In genomic region chr3:14402304-14402811, GRCh38 we compare ENCODE assay signal across 8 cellular contexts. TPM values are rescaled to one million over a fixed set of nuclear protein-coding genes. Genes with fewer than 3 reads are reported as not detected.
DNase-seq lines count a peak whose midpoint lies in the region; ATAC-seq and TF ChIP-seq lines count a peak whose summit lies in the region.

Gene SLC6A6 (plus strand): TSS chr3:14402606. CDS start chr3:14443635, 41,029 bp downstream.

- no peaks in the 10 kb centered on the region for H3K9me3 Mint-ChIP-seq in progenitor cell of endocrine pancreas (ENCODE audit: low read depth)

- ATAC-seq in HG02852 (IDR thresholded peaks at IDR 0.05; ENCODE audit: unreplicated experiment) (peak; percentile 75), left cardiac atrium (peak; percentile 85 to 90), upper lobe of right lung (peak; percentile 90)

- H3K27me3 Mint-ChIP-seq in progenitor cell of endocrine pancreas = peaks cover 12% of the 10 kb centered on the region

- no peaks in the 10 kb centered on the region for H3K27me3 ChIP-seq in upper lobe of right lung

- H3K4me1 ChIP-seq in upper lobe of right lung = peaks cover 33% of the 10 kb centered on the region

- peak; percentile 39 for TF ChIP-seq CTCF in GM13976 (IDR thresholded peaks at IDR 0.05; ENCODE audit: borderline replicate concordance, control extremely low read depth, extremely low read depth, insufficient read depth, missing control alignments)
- TF ChIP-seq CTCF in progenitor cell of endocrine pancreas (IDR thresholded peaks at IDR 0.05; ENCODE audit: unreplicated experiment) = peak; percentile 56
- TF ChIP-seq CTCF in upper lobe of right lung (IDR thresholded peaks at IDR 0.05) = peak; percentile 45

- no peaks in the 10 kb centered on the region for H3K9me3 ChIP-seq in upper lobe of right lung

- H3K4me3 ChIP-seq in upper lobe of right lung = peak within 1 kb of the TSS; percentile 76

- peak within 1 kb of the TSS; percentile 92 for H3K4me3 Mint-ChIP-seq in progenitor cell of endocrine pancreas (ENCODE audit: low read depth)

- no peaks in the 10 kb centered on the region for H3K36me3 ChIP-seq in upper lobe of right lung

- peaks cover 27% of the 10 kb centered on the region for H3K4me1 Mint-ChIP-seq in progenitor cell of endocrine pancreas (ENCODE audit: low read depth)

- DNase-seq in GM13976 (ENCODE audit: low spot score) = peak; percentile 94
- DNase-seq in NCI-H146 (lab: John Stamatoyannopoulos, UW) = peak; percentile 93
- DNase-seq in T-helper 1 cell = peak; percentile 90 to 96 (median 94)
- DNase-seq in amniotic epithelial cell (ENCODE audit: low read depth) = peak; percentile 95
- DNase-seq in left cardiac atrium = peak; percentile 97
- DNase-seq in progenitor cell of endocrine pancreas (ENCODE audit: low spot score, unreplicated experiment) = peak; percentile 91
- DNase-seq in upper lobe of right lung = peak; percentile 98

- in situ Hi-C loops in GM13976 (cut with MboI; ENCODE audit: low sequenced_read_pairs, unreplicated experiment) = no loop called here

- H3K27ac ChIP-seq in upper lobe of right lung = peak within 1 kb of the TSS; percentile 88

- H3K36me3 Mint-ChIP-seq in progenitor cell of endocrine pancreas (ENCODE audit: insufficient read depth) = no peaks in the 10 kb centered on the region

- peak within 1 kb of the TSS; percentile 96 for H3K27ac Mint-ChIP-seq in progenitor cell of endocrine pancreas

- intact Hi-C loops in left cardiac atrium (cut with DNase I) = no loop called here
- intact Hi-C loops in upper lobe of right lung (cut with DNase I) = loop anchor here (10.0 kb wide), 1 partner anchor 62 kb away; no protein-coding TSS in a partner anchor

RNA-seq across cellular contexts. Expression of gene SLC6A6, which starts in this region (rescaled TPM):
- total RNA-seq in left cardiac atrium = 100 to 1,000 TPM in 1 of 2 donors, 10 to 100 TPM in 1; 24.4 to 180 TPM
- 23.8 and 28.1 TPM in 2 replicates for total RNA-seq in progenitor cell of endocrine pancreas
- total RNA-seq in upper lobe of right lung = 54.3 TPM

Comparison
In these comparisons a context has a peak if more than half of its experiments do, and no peak if none do; other contexts are left out.
1. Peak in every context shown above with its lines: DNase-seq, ATAC-seq, H3K4me3 ChIP-seq and H3K27ac ChIP-seq.